Comparison of ENCODE assay signal across 14 cellular contexts in genomic region chr18:59646946-59647307, GRCh38.
"Had no signal": no experiment of that assay in that cellular context is flagged by ENCODE, and none has a peak within 500 bp of the region (broad histone marks: within the 10 kb centered on the region; RNA-seq: fewer than 3 reads in every experiment).

No MANE protein-coding gene starts in this region.

- H3K36me3 ChIP-seq: esophagus muscularis mucosa, heart left ventricle, ovary, stomach, thyroid gland had no signal

- H3K27me3 ChIP-seq: esophagus muscularis mucosa, ovary, thyroid gland had no signal

- H3K9me3 ChIP-seq: esophagus muscularis mucosa, heart left ventricle, ovary, stomach, thyroid gland had no signal

- H3K4me1 ChIP-seq: esophagus muscularis mucosa, heart left ventricle, stomach, thyroid gland had no signal

- H3K27ac ChIP-seq: esophagus muscularis mucosa, heart left ventricle, ovary, stomach, thyroid gland had no signal

- DNase-seq: activated CD4-positive, alpha-beta T cell treated with anti-CD3 and anti-CD28 coated beads for 1 hour; activated CD4-positive, alpha-beta T cell treated with anti-CD3 and anti-CD28 coated beads, Interleukin-2, amount 50 U/mL, for 48 hours; activated gamma-delta T cell; activated T-cell treated with anti-CD3 and anti-CD28 coated beads, Interleukin-2, amount 50 U/mL, for 48 hours; anterior cingulate cortex; heart left ventricle; left ventricle myocardium superior; ovary; stimulated activated CD4-positive, alpha-beta T cell treated with anti-CD3 and anti-CD28 coated beads, Interleukin-15, amount 100 ng/mL, for 24 hours; stimulated activated CD4-positive, alpha-beta T cell treated with anti-CD3 and anti-CD28 coated beads, Interleukin-4, amount 100 ng/mL, for 24 hours; stomach; T-helper 9 cell; thyroid gland had no signal

- H3K4me3 ChIP-seq: esophagus muscularis mucosa, heart left ventricle, ovary, stomach, thyroid gland had no signal
